Comparison of ENCODE assay signal across 14 cellular contexts in the genomic region with DNA sequence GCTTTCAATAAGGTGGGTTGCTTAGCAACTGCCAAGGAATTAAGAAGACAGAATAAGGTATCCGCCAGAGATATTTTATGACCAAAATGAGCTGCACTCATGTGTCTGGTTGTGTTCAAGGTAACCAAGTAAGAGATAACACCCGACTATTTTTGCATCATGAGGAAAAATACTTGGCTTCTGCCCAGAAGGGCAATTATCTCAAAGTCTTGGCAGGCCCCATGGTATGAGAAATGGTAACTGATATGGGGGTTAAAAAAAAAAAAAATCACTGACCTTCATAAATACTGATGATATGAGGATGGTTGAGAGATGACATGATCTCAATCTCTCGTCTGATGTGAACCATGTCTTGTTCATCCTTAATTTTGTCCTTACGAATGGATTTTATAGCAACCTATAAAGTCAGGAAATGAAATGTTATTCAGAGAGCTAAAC. TPM values are rescaled to one million over a fixed set of nuclear protein-coding genes. Genes with fewer than 3 reads are reported as not detected.
DNase-seq lines count a peak whose midpoint lies in the region; ATAC-seq and TF ChIP-seq lines count a peak whose summit lies in the region.
"Had no signal": no experiment of that assay in that cellular context is flagged by ENCODE, and none has a peak within 500 bp of the region (broad histone marks: within the 10 kb centered on the region; RNA-seq: fewer than 3 reads in every experiment).

No MANE protein-coding gene starts in this region.

- H3K36me3 ChIP-seq in brain microvascular endothelial cell (replicated peaks), result peaks cover 5% of the 10 kb centered on the region

- H3K4me1 Mint-ChIP-seq in mesothelial cell of epicardium, result peaks cover 68% of the 10 kb centered on the region

- in situ Hi-C loops in G401 (cut with HindIII; ENCODE audit: low sequenced_read_pairs) (no loop called here), brain microvascular endothelial cell (cut with HindIII; ENCODE audit: low pct_ligation_motif_present, low sequenced_read_pairs) (no loop called here)

- H3K27ac ChIP-seq in brain microvascular endothelial cell, result peak overlapping the region; percentile 77
- H3K27ac ChIP-seq: foreskin keratinocyte, HL-60 had no signal

- H3K27me3 Mint-ChIP-seq in mesothelial cell of epicardium (ENCODE audit: low read depth), result no peaks in the 10 kb centered on the region

- DNase-seq in G401 (ENCODE audit: low spot score) (peak; percentile 63), NCI-H2196 (lab: John Stamatoyannopoulos, UW; ENCODE audit: unreplicated experiment) (peak; percentile 66), brain microvascular endothelial cell (no peak), mesothelial cell of epicardium (ENCODE audit: low spot score in 2 of 2, unreplicated experiment in 2 of 2) (no peak), foreskin melanocyte (no peak), NCI-H146 treated with DMSO at 0.1 percent for 48 hours (lab: John Stamatoyannopoulos, UW; ENCODE audit: unreplicated experiment) (no peak)
- no peak for DNase-seq in activated naive CD4-positive, alpha-beta T cell (lab: John Stamatoyannopoulos, UW)
- DNase-seq: activated CD4-positive, alpha-beta memory T cell treated with anti-CD3 and anti-CD28 coated beads for 36 hours; activated naive CD4-positive, alpha-beta T cell treated with Interleukin-2 at 50 U/mL for 16 hours had no signal

- H3K27ac Mint-ChIP-seq in mesothelial cell of epicardium, result peak overlapping the region; percentile 96
- H3K27ac Mint-ChIP-seq: activated CD4-positive, alpha-beta memory T cell treated with anti-CD3 and anti-CD28 coated beads for 36 hours; dendritic cell treated with granulocyte-macrophage colony-stimulating factor and Interleukin-4, amounts not matched to agents 40 ng/mL and 50 ng/mL, for 4 days had no signal

- no peak overlapping the region for H3K4me3 ChIP-seq in brain microvascular endothelial cell (ENCODE audit: low read depth, low read length)

- TF ChIP-seq CTCF in brain microvascular endothelial cell (IDR thresholded peaks at IDR 0.05; ENCODE audit: low read depth, low read length, missing control alignments) (no peak), mesothelial cell of epicardium (IDR thresholded peaks at IDR 0.05; ENCODE audit: unreplicated experiment) (no peak)

- no peaks in the 10 kb centered on the region for H3K27me3 ChIP-seq in brain microvascular endothelial cell (replicated peaks)
- H3K27me3 ChIP-seq: foreskin keratinocyte had no signal

- H3K4me3 Mint-ChIP-seq in mesothelial cell of epicardium, result no peak overlapping the region
- H3K4me3 Mint-ChIP-seq: activated CD4-positive, alpha-beta memory T cell treated with anti-CD3 and anti-CD28 coated beads for 36 hours; dendritic cell treated with granulocyte-macrophage colony-stimulating factor and Interleukin-4, amounts not matched to agents 40 ng/mL and 50 ng/mL, for 4 days had no signal

- H3K9me3 Mint-ChIP-seq in mesothelial cell of epicardium, result no peaks in the 10 kb centered on the region
- H3K9me3 Mint-ChIP-seq: activated CD4-positive, alpha-beta memory T cell treated with anti-CD3 and anti-CD28 coated beads for 36 hours; dendritic cell treated with granulocyte-macrophage colony-stimulating factor and Interleukin-4, amounts not matched to agents 40 ng/mL and 50 ng/mL, for 4 days had no signal

- no peak for ATAC-seq in HG02798 (IDR thresholded peaks at IDR 0.05; ENCODE audit: poor library complexity, unreplicated experiment)
- ATAC-seq: foreskin keratinocyte had no signal

- peaks cover 18% of the 10 kb centered on the region for H3K36me3 Mint-ChIP-seq in mesothelial cell of epicardium
- H3K36me3 Mint-ChIP-seq: activated CD4-positive, alpha-beta memory T cell treated with anti-CD3 and anti-CD28 coated beads for 36 hours had no signal

RNA-seq across cellular contexts. Expression of a gene that starts 32.6 kb away (rescaled TPM):
- 8.0 and 20.4 TPM in 2 replicates for total RNA-seq in G401 (2014; rRNA removed; shearing (Covaris generic))
- total RNA-seq in mesothelial cell of epicardium, result 23.4 to 27.0 TPM (median 25.1 TPM) in 3 replicates
- total RNA-seq: T-helper 2 cell treated with Interferon-gamma antibody and Interleukin-4, amounts not matched to agents 100 ng/mL and 5 ng/mL, for 36 hours had no signal

Comparison
In these comparisons a context has a peak if more than half of its experiments do, and no peak if none do; other contexts are left out.
1. DNase-seq: peak in G401 (single experiment) and NCI-H2196 (single experiment); none in brain microvascular endothelial cell (single experiment), mesothelial cell of epicardium (0 of 2), foreskin melanocyte (single experiment), NCI-H146 treated with DMSO at 0.1 percent for 48 hours (single experiment) and activated naive CD4-positive, alpha-beta T cell (0 of 4).